2 cellular contexts compared by ENCODE assay signal in genomic region chr2:205297846-205298245, GRCh38.
TF ChIP-seq lines count a peak whose summit lies in the region.

No MANE protein-coding gene starts in this region.

TF ChIP-seq in IMR-90, 13 proteins besides CTCF, POLR2A, EP300 and RAD21 (continued from another document):
- TF ChIP-seq CHD1 (IDR thresholded peaks at IDR 0.05; ENCODE audit: low read depth, low read length) = no peak

TF ChIP-seq in GM12878, 131 proteins besides CTCF, POLR2A, EP300 and RAD21:
- TF ChIP-seq TARDBP (IDR thresholded peaks at IDR 0.05; ENCODE audit: borderline replicate concordance) (no peak), PRDM15 (CRISPR knock-in tag; IDR thresholded peaks at IDR 0.05) (no peak), ZNF384 (IDR thresholded peaks at IDR 0.05; ENCODE audit: borderline replicate concordance, low read depth, low read length) (no peak)
